29 cellular contexts compared by ENCODE assay signal in genomic region chr5:179231309-179231708, GRCh38.
"Had no signal": no experiment of that assay in that cellular context is flagged by ENCODE, and none has a peak within 500 bp of the region (broad histone marks: within the 10 kb centered on the region; RNA-seq: fewer than 3 reads in every experiment).

No MANE protein-coding gene starts in this region.

- H3K9me3 Mint-ChIP-seq: activated naive CD4-positive, alpha-beta T cell treated with anti-CD3 and anti-CD28 coated beads, Interleukin-2, amount 50 U/mL, for 24 hours; activated naive CD8-positive, alpha-beta T cell treated with anti-CD3 and anti-CD28 coated beads, Interleukin-2, amount 50 U/mL, for 24 hours; T-helper 1 cell treated with Interleukin-12 subunit alpha and Interleukin-12 subunit beta and Interleukin-4 antibody, amounts not matched to agents 30 μg/mL and 1 μg/mL, for 36 hours had no signal

- H3K27me3 ChIP-seq: gastrocnemius medialis, right atrium auricular region, testis, transverse colon had no signal

- DNase-seq: activated CD4-positive, alpha-beta T cell treated with anti-CD3 and anti-CD28 coated beads for 48 hours; activated CD4-positive, alpha-beta T cell treated with anti-CD3 and anti-CD28 coated beads, Interleukin-2, amount 50 U/mL, for 48 hours; activated naive CD8-positive, alpha-beta T cell treated with anti-CD3 and anti-CD28 coated beads, Interleukin-2, amount 50 U/mL, for 24 hours; amygdala; central memory CD4-positive, alpha-beta T cell; effector memory CD4-positive, alpha-beta T cell; erythroblast; gastrocnemius medialis; glutamatergic neuron; left colon; midbrain; naive thymus-derived CD4-positive, alpha-beta T cell; nucleus accumbens; stimulated activated CD4-positive, alpha-beta T cell treated with anti-CD3 and anti-CD28 coated beads, Interleukin-2, amount 100 ng/mL, for 48 hours; stimulated activated naive CD4-positive, alpha-beta T cell treated with Interleukin-2 at 50 U/mL for 16 hours; SW 1271; T-helper 9 cell; testis; transverse colon had no signal

- H3K4me3 Mint-ChIP-seq: activated naive CD4-positive, alpha-beta T cell treated with anti-CD3 and anti-CD28 coated beads, Interleukin-2, amount 50 U/mL, for 24 hours; activated naive CD8-positive, alpha-beta T cell treated with anti-CD3 and anti-CD28 coated beads, Interleukin-2, amount 50 U/mL, for 24 hours; naive thymus-derived CD4-positive, alpha-beta T cell; T-helper 1 cell treated with Interleukin-12 subunit alpha and Interleukin-12 subunit beta and Interleukin-4 antibody, amounts not matched to agents 30 μg/mL and 1 μg/mL, for 36 hours had no signal

- H3K79me2 ChIP-seq: parathyroid adenoma had no signal

- H3K36me3 ChIP-seq: gastrocnemius medialis, right atrium auricular region, transverse colon had no signal

- H3K27me3 Mint-ChIP-seq: activated naive CD8-positive, alpha-beta T cell treated with anti-CD3 and anti-CD28 coated beads, Interleukin-2, amount 50 U/mL, for 24 hours had no signal

- H2AFZ ChIP-seq: parathyroid adenoma had no signal

- H3K4me3 ChIP-seq: gastrocnemius medialis, right atrium auricular region, testis, transverse colon had no signal

- H3K27ac ChIP-seq: gastrocnemius medialis, parathyroid adenoma, right atrium auricular region, testis, transverse colon, VCaP had no signal

- ATAC-seq: activated CD4-positive, CD25-positive, alpha-beta regulatory T cell treated with anti-CD3 and anti-CD28 coated beads, Interleukin-2, amount 50 U/mL, for 24 hours; activated naive CD8-positive, alpha-beta T cell treated with anti-CD3 and anti-CD28 coated beads, Interleukin-2, amount 50 U/mL, for 24 hours; gastrocnemius medialis; left colon; naive thymus-derived CD4-positive, alpha-beta T cell had no signal

- H3K4me1 ChIP-seq: gastrocnemius medialis, parathyroid adenoma, transverse colon had no signal

- H3K36me3 Mint-ChIP-seq: activated naive CD4-positive, alpha-beta T cell treated with anti-CD3 and anti-CD28 coated beads, Interleukin-2, amount 50 U/mL, for 24 hours; naive thymus-derived CD4-positive, alpha-beta T cell had no signal

- H3K4me1 Mint-ChIP-seq: activated naive CD4-positive, alpha-beta T cell treated with anti-CD3 and anti-CD28 coated beads, Interleukin-2, amount 50 U/mL, for 24 hours; activated naive CD8-positive, alpha-beta T cell treated with anti-CD3 and anti-CD28 coated beads, Interleukin-2, amount 50 U/mL, for 24 hours; naive thymus-derived CD4-positive, alpha-beta T cell had no signal

- H3K9ac ChIP-seq: parathyroid adenoma had no signal

- FAIRE-seq: colon, keratinocyte, TTC549, urothelium cell line had no signal

- H3K9me3 ChIP-seq: gastrocnemius medialis, right atrium auricular region, testis, transverse colon had no signal

- H3K27ac Mint-ChIP-seq: activated naive CD4-positive, alpha-beta T cell treated with anti-CD3 and anti-CD28 coated beads, Interleukin-2, amount 50 U/mL, for 24 hours; activated naive CD8-positive, alpha-beta T cell treated with anti-CD3 and anti-CD28 coated beads, Interleukin-2, amount 50 U/mL, for 24 hours; naive thymus-derived CD4-positive, alpha-beta T cell; T-helper 1 cell treated with Interleukin-12 subunit alpha and Interleukin-12 subunit beta and Interleukin-4 antibody, amounts not matched to agents 30 μg/mL and 1 μg/mL, for 36 hours had no signal
